Comparison of ENCODE assay signal across 8 cellular contexts in genomic region chr3:129604942-129605592, GRCh38. TPM values are rescaled to one million over a fixed set of nuclear protein-coding genes. Genes with fewer than 3 reads are reported as not detected.
DNase-seq lines count a peak whose midpoint lies in the region; ATAC-seq and TF ChIP-seq lines count a peak whose summit lies in the region.

No MANE protein-coding gene starts in this region.

- H3K9me3 ChIP-seq in Caco-2 (no peaks in the 10 kb centered on the region), SJCRH30 (replicated peaks) (no peaks in the 10 kb centered on the region), gastroesophageal sphincter (no peaks in the 10 kb centered on the region), prostate gland (no peaks in the 10 kb centered on the region)

- peak in 1 of 2 donors; percentile 21 for TF ChIP-seq POLR2A in gastroesophageal sphincter (IDR thresholded peaks at IDR 0.05)
- TF ChIP-seq POLR2A in prostate gland (IDR thresholded peaks at IDR 0.05) = no peak

- POLR2A ChIA-PET in Caco-2 (lab: Charles Lee) = no interaction called here
- POLR2A ChIA-PET in RWPE1 (lab: Yijun Ruan, JAX; ENCODE audit: low non-redundant PET) = no interaction called here

- intact Hi-C loops in Caco-2 (cut with micrococcal nuclease; ENCODE audit: unreplicated experiment) = loop anchor here (1.0 to 5.0 kb wide), 2 partner anchors 21 to 113 kb away; no protein-coding TSS in a partner anchor
- intact Hi-C loops in prostate gland (cut with DNase I) = no loop called here

- no peak for TF ChIP-seq EP300 in gastroesophageal sphincter (IDR thresholded peaks at IDR 0.05)

- H3K4me1 ChIP-seq in Caco-2 = peaks cover 16% of the 10 kb centered on the region
- peaks cover 19% of the 10 kb centered on the region for H3K4me1 ChIP-seq in SJCRH30
- H3K4me1 ChIP-seq in gastroesophageal sphincter = peaks cover 0 to 93% (median 36%) of the 10 kb centered on the region in 3 donors
- no peaks in the 10 kb centered on the region for H3K4me1 ChIP-seq in prostate gland (replicated peaks)

- no peak for ATAC-seq in gastroesophageal sphincter
- no peak for ATAC-seq in HG03045 (IDR thresholded peaks at IDR 0.05; ENCODE audit: unreplicated experiment)

- H3K9me3 Mint-ChIP-seq in Caco-2 (ENCODE audit: unreplicated experiment) = no peaks in the 10 kb centered on the region

- H3K27ac Mint-ChIP-seq in Caco-2 (ENCODE audit: unreplicated experiment) = peak overlapping the region; percentile 47

- DNase-seq in Caco-2 (no peak), SJCRH30 (no peak), prostate gland (ENCODE audit: low spot score) (no peak), RWPE1 (ENCODE audit: low spot score) (no peak), SIG-M5 (lab: John Stamatoyannopoulos, UW) (no peak), AML-193 (lab: John Stamatoyannopoulos, UW) (no peak)

- peaks cover 18% of the 10 kb centered on the region for H3K4me1 Mint-ChIP-seq in Caco-2 (ENCODE audit: low read depth, unreplicated experiment)

- BruUV-seq in Caco-2 (replicated peaks; lab: Mats Ljungman, UMichigan) = TSS peak; percentile 52

- TF ChIP-seq CTCF in Caco-2 (IDR thresholded peaks at IDR 0.05; ENCODE audit: insufficient read depth in 1 of 2, low read depth in 1 of 2, low read length in 1 of 2, severe bottlenecking in 1 of 2, unreplicated experiment in 1 of 2) (no peak), gastroesophageal sphincter (IDR thresholded peaks at IDR 0.05) (peak in 1 of 4 experiments; percentile 22), prostate gland (IDR thresholded peaks at IDR 0.05) (no peak), RWPE1 (conservative IDR thresholded peaks at IDR 0.05; ENCODE audit: low read depth) (no peak)

- H3K36me3 Mint-ChIP-seq in Caco-2 (ENCODE audit: insufficient read depth, unreplicated experiment) = peaks cover 7% of the 10 kb centered on the region

- H3K27me3 ChIP-seq in Caco-2 (replicated peaks; ENCODE audit: control insufficient read depth, insufficient read depth, low read length) (no peaks in the 10 kb centered on the region), SJCRH30 (no peaks in the 10 kb centered on the region), gastroesophageal sphincter (peaks cover 24% of the 10 kb centered on the region), prostate gland (replicated peaks; ENCODE audit: insufficient read depth) (no peaks in the 10 kb centered on the region)

- CTCF ChIA-PET in Caco-2 (lab: Charles Lee) = interaction anchor here (1.2 to 1.9 kb wide), 3 partner anchors 22 to 288 kb away, joined by 3 to 11 read pairs (median 6); a partner anchor contains a TSS
- CTCF ChIA-PET in RWPE1 (lab: Yijun Ruan, JAX) = no interaction called here

- 13 to 80% methylated on average over 1 to 10 of the region's 69 CpGs for WGBS in gastroesophageal sphincter (ENCODE audit: low coverage in 1 of 2), 2 donors
- 10% methylated on average over 48 of the region's 69 CpGs for WGBS in prostate gland

- H3K36me3 ChIP-seq in Caco-2 (ENCODE audit: control insufficient read depth, insufficient read depth, low read length) = no peaks in the 10 kb centered on the region; the same call in 1 of the 2 replicates
- H3K36me3 ChIP-seq in SJCRH30 = no peaks in the 10 kb centered on the region
- no peaks in the 10 kb centered on the region for H3K36me3 ChIP-seq in gastroesophageal sphincter
- no peaks in the 10 kb centered on the region for H3K36me3 ChIP-seq in prostate gland

- H3K4me3 ChIP-seq in Caco-2 (ENCODE audit: low read depth, low read length) (peak overlapping the region; percentile 44), SJCRH30 (peak overlapping the region; percentile 83), gastroesophageal sphincter (peak overlapping the region; percentile 36 to 71), prostate gland (peak overlapping the region; percentile 45)

- peak overlapping the region; percentile 96 for H3K4me3 Mint-ChIP-seq in Caco-2 (ENCODE audit: unreplicated experiment)

- no peak overlapping the region for H3K27ac ChIP-seq in SJCRH30
- peak overlapping the region in 3 of 4 donors; percentile 83 to 86 (median 84) for H3K27ac ChIP-seq in gastroesophageal sphincter
- H3K27ac ChIP-seq in prostate gland = peak overlapping the region; percentile 63 to 72
- H3K27ac ChIP-seq in RWPE1 = no peak overlapping the region

- no peaks in the 10 kb centered on the region for H3K27me3 Mint-ChIP-seq in Caco-2 (ENCODE audit: insufficient read depth, unreplicated experiment)

RNA-seq across cellular contexts. Expression of gene PLXND1, which starts 1.4 kb away (rescaled TPM):
- total RNA-seq in Caco-2 (2022) = 26.3 and 33.0 TPM in 2 replicates
- total RNA-seq in SJCRH30 (2014; rRNA removed; shearing (Covaris generic)) = 91.1 and 95.8 TPM in 2 replicates
- total RNA-seq in gastroesophageal sphincter = 10 to 100 TPM; 45.0 to 77.9 (median 61.5) TPM
- 10 to 100 TPM; 19.7 to 83.6 TPM for total RNA-seq in prostate gland

Comparison
In these comparisons a context has a peak if more than half of its experiments do, and no peak if none do; other contexts are left out.
1. H3K27ac ChIP-seq: peak in gastroesophageal sphincter (3 of 4) and prostate gland (2 of 2); none in SJCRH30 (single experiment) and RWPE1 (single experiment).
2. Peak in every context shown above with its lines, with median percentiles within 50 percentile points of each other: H3K4me3 ChIP-seq.